In genomic region chr3:178777718-178778411, GRCh38 we compare ENCODE assay signal across 8 cellular contexts.
DNase-seq lines count a peak whose midpoint lies in the region; ATAC-seq, FAIRE-seq and TF ChIP-seq lines count a peak whose summit lies in the region.

No MANE protein-coding gene starts in this region.

- FAIRE-seq in urothelium cell line (lab: Jason Lieb, UNC), result no peak

- no peak overlapping the region for H3K4me3 Mint-ChIP-seq in activated naive CD8-positive, alpha-beta T cell treated with anti-CD3 and anti-CD28 coated beads, Interleukin-2, amount 50 U/mL, for 24 hours
- H3K4me3 Mint-ChIP-seq in activated naive CD8-positive, alpha-beta T cell treated with anti-CD3 and anti-CD28 coated beads for 36 hours, result no peak overlapping the region
- no peak overlapping the region for H3K4me3 Mint-ChIP-seq in endothelial cell (ENCODE audit: unreplicated experiment)

- no peaks in the 10 kb centered on the region for H3K4me1 Mint-ChIP-seq in activated naive CD8-positive, alpha-beta T cell treated with anti-CD3 and anti-CD28 coated beads, Interleukin-2, amount 50 U/mL, for 24 hours
- peaks cover 3% of the 10 kb centered on the region for H3K4me1 Mint-ChIP-seq in activated naive CD8-positive, alpha-beta T cell treated with anti-CD3 and anti-CD28 coated beads for 36 hours
- H3K4me1 Mint-ChIP-seq in endothelial cell (ENCODE audit: unreplicated experiment), result no peaks in the 10 kb centered on the region

- peak; percentile 66 for ATAC-seq in activated naive CD8-positive, alpha-beta T cell treated with anti-CD3 and anti-CD28 coated beads, Interleukin-2, amount 50 U/mL, for 24 hours
- peak; percentile 90 for ATAC-seq in HG03039 (IDR thresholded peaks at IDR 0.05; ENCODE audit: unreplicated experiment)

- H3K27me3 Mint-ChIP-seq in activated naive CD8-positive, alpha-beta T cell treated with anti-CD3 and anti-CD28 coated beads, Interleukin-2, amount 50 U/mL, for 24 hours, result no peaks in the 10 kb centered on the region
- H3K27me3 Mint-ChIP-seq in activated naive CD8-positive, alpha-beta T cell treated with anti-CD3 and anti-CD28 coated beads for 36 hours, result no peaks in the 10 kb centered on the region
- H3K27me3 Mint-ChIP-seq in endothelial cell (ENCODE audit: unreplicated experiment), result no peaks in the 10 kb centered on the region

- TF ChIP-seq CTCF in endothelial cell (IDR thresholded peaks at IDR 0.05; ENCODE audit: unreplicated experiment), result no peak

- DNase-seq in activated naive CD8-positive, alpha-beta T cell treated with anti-CD3 and anti-CD28 coated beads, Interleukin-2, amount 50 U/mL, for 24 hours, result no peak
- no peak for DNase-seq in activated naive CD8-positive, alpha-beta T cell treated with anti-CD3 and anti-CD28 coated beads for 36 hours
- DNase-seq in T1000 (lab: John Stamatoyannopoulos, UW) (peak; percentile 15), urothelium cell line (ENCODE audit: low spot score) (peak; percentile 67), endothelial cell (ENCODE audit: low spot score) (no peak), DMS79 (lab: John Stamatoyannopoulos, UW) (no peak)
- no peak for DNase-seq in effector CD4-positive, alpha-beta T cell

- H3K9me3 Mint-ChIP-seq in activated naive CD8-positive, alpha-beta T cell treated with anti-CD3 and anti-CD28 coated beads, Interleukin-2, amount 50 U/mL, for 24 hours, result peaks cover 5% of the 10 kb centered on the region
- no peaks in the 10 kb centered on the region for H3K9me3 Mint-ChIP-seq in activated naive CD8-positive, alpha-beta T cell treated with anti-CD3 and anti-CD28 coated beads for 36 hours
- no peaks in the 10 kb centered on the region for H3K9me3 Mint-ChIP-seq in endothelial cell (ENCODE audit: unreplicated experiment)

- no peaks in the 10 kb centered on the region for H3K36me3 Mint-ChIP-seq in activated naive CD8-positive, alpha-beta T cell treated with anti-CD3 and anti-CD28 coated beads, Interleukin-2, amount 50 U/mL, for 24 hours (ENCODE audit: low read depth)
- H3K36me3 Mint-ChIP-seq in activated naive CD8-positive, alpha-beta T cell treated with anti-CD3 and anti-CD28 coated beads for 36 hours, result no peaks in the 10 kb centered on the region
- no peaks in the 10 kb centered on the region for H3K36me3 Mint-ChIP-seq in endothelial cell (ENCODE audit: low read depth, unreplicated experiment)

- no peak overlapping the region for H3K27ac Mint-ChIP-seq in activated naive CD8-positive, alpha-beta T cell treated with anti-CD3 and anti-CD28 coated beads, Interleukin-2, amount 50 U/mL, for 24 hours
- H3K27ac Mint-ChIP-seq in activated naive CD8-positive, alpha-beta T cell treated with anti-CD3 and anti-CD28 coated beads for 36 hours, result no peak overlapping the region
- H3K27ac Mint-ChIP-seq in endothelial cell (ENCODE audit: unreplicated experiment), result no peak overlapping the region

Comparison
In these comparisons a context has a peak if more than half of its experiments do, and no peak if none do; other contexts are left out.
1. DNase-seq: peak in T1000 (single experiment) and urothelium cell line (single experiment); none in activated naive CD8-positive, alpha-beta T cell treated with anti-CD3 and anti-CD28 coated beads, Interleukin-2, amount 50 U/mL, for 24 hours (single experiment), activated naive CD8-positive, alpha-beta T cell treated with anti-CD3 and anti-CD28 coated beads for 36 hours (single experiment), effector CD4-positive, alpha-beta T cell (single experiment), endothelial cell (single experiment) and DMS79 (single experiment).